12 cellular contexts compared by ENCODE assay signal in genomic region chr16:3262517-3262916, GRCh38. TPM values are rescaled to one million over a fixed set of nuclear protein-coding genes. Genes with fewer than 3 reads are reported as not detected.
DNase-seq lines count a peak whose midpoint lies in the region; ATAC-seq and TF ChIP-seq lines count a peak whose summit lies in the region.
"Had no signal": no experiment of that assay in that cellular context is flagged by ENCODE, and none has a peak within 500 bp of the region (broad histone marks: within the 10 kb centered on the region; RNA-seq: fewer than 3 reads in every experiment).

No MANE protein-coding gene starts in this region.

- peak overlapping the region; percentile 85 for H3K4me2 ChIP-seq in PC-9

- H3K27me3 Mint-ChIP-seq in activated naive CD4-positive, alpha-beta T cell treated with anti-CD3 and anti-CD28 coated beads, Interleukin-2, amount 10 ng/mL, durations not matched to agents 7 days and 5 days = peaks cover 6% of the 10 kb centered on the region
- peaks cover 0 to 10% of the 10 kb centered on the region in 2 donors for H3K27me3 Mint-ChIP-seq in effector memory CD8-positive, alpha-beta T cell
- peaks cover 4 to 7% of the 10 kb centered on the region in 2 donors for H3K27me3 Mint-ChIP-seq in stimulated activated naive B cell treated with anti-CD40 and anti-IgM and Interleukin-4, amounts not matched to agents 10 μg/mL and 1 μg/mL and 100 μg/mL, for 72 hours

- H4K20me1 ChIP-seq in PC-9 (ENCODE audit: insufficient read depth) = no peaks in the 10 kb centered on the region

- H3K4me1 ChIP-seq in PC-9 (replicated peaks; ENCODE audit: insufficient read depth) = no peaks in the 10 kb centered on the region; the same call in 1 of the 2 replicates

- no peak for TF ChIP-seq CTCF in PC-9 (conservative IDR thresholded peaks at IDR 0.05)
- TF ChIP-seq CTCF in GM10266 (IDR thresholded peaks at IDR 0.05; ENCODE audit: control insufficient read depth, insufficient read depth, low read depth, missing control alignments) = no peak

- H3K27ac ChIP-seq in PC-9 = no peak overlapping the region

- no peak overlapping the region; the same call in 1 of the 2 replicates for H3K4me3 ChIP-seq in PC-9

- H3K79me2 ChIP-seq in PC-9 (ENCODE audit: low read depth) = no peaks in the 10 kb centered on the region

- CTCF ChIA-PET in activated naive CD4-positive, alpha-beta T cell treated with anti-CD3 and anti-CD28 coated beads, Interleukin-2, amount 10 ng/mL, durations not matched to agents 7 days and 5 days (lab: Charles Lee) = interaction anchor here (0.7 kb wide), 1 partner anchor 73 kb away, joined by 3 read pairs; no protein-coding TSS in a partner anchor
- CTCF ChIA-PET in PC-9 (lab: Charles Lee) = no interaction called here

- peak overlapping the region; percentile 84 for H3K4me3 Mint-ChIP-seq in activated naive CD4-positive, alpha-beta T cell treated with anti-CD3 and anti-CD28 coated beads, Interleukin-2, amount 10 ng/mL, durations not matched to agents 7 days and 5 days
- H3K4me3 Mint-ChIP-seq in effector memory CD8-positive, alpha-beta T cell = peak overlapping the region; percentile 85 to 89
- peak overlapping the region; percentile 70 to 94 for H3K4me3 Mint-ChIP-seq in stimulated activated naive B cell treated with anti-CD40 and anti-IgM and Interleukin-4, amounts not matched to agents 10 μg/mL and 1 μg/mL and 100 μg/mL, for 72 hours

- H3K4me1 Mint-ChIP-seq in activated naive CD4-positive, alpha-beta T cell treated with anti-CD3 and anti-CD28 coated beads, Interleukin-2, amount 10 ng/mL, durations not matched to agents 7 days and 5 days = peaks cover 35% of the 10 kb centered on the region
- H3K4me1 Mint-ChIP-seq in effector memory CD8-positive, alpha-beta T cell (ENCODE audit: low read depth in 2 of 2) = peaks cover 21 to 25% of the 10 kb centered on the region in 2 donors
- H3K4me1 Mint-ChIP-seq in stimulated activated naive B cell treated with anti-CD40 and anti-IgM and Interleukin-4, amounts not matched to agents 10 μg/mL and 1 μg/mL and 100 μg/mL, for 72 hours = peaks cover 12 to 31% of the 10 kb centered on the region in 2 donors

- H3F3A ChIP-seq in PC-9 (ENCODE audit: insufficient read depth, low read depth) = peaks cover 28% of the 10 kb centered on the region

- no peaks in the 10 kb centered on the region for H3K9me2 ChIP-seq in PC-9 (ENCODE audit: insufficient read depth)

- no peaks in the 10 kb centered on the region for H3K36me3 ChIP-seq in PC-9 (ENCODE audit: low read depth)

- H2AFZ ChIP-seq in PC-9 = no peak overlapping the region

- peaks cover 5% of the 10 kb centered on the region; the same call in 1 of the 2 replicates for H3K9me3 ChIP-seq in PC-9 (ENCODE audit: insufficient read depth, low read depth)
- H3K9me3 ChIP-seq: vagina had no signal

- intact Hi-C loops in PC-9 (cut with micrococcal nuclease; ENCODE audit: unreplicated experiment) = loop anchor here (5.0 to 10.0 kb wide), 3 partner anchors 75 to 382 kb away; partner anchors contain the start of genes CLUAP1 and OR1F1

- H3K9me3 Mint-ChIP-seq in activated naive CD4-positive, alpha-beta T cell treated with anti-CD3 and anti-CD28 coated beads, Interleukin-2, amount 10 ng/mL, durations not matched to agents 7 days and 5 days = peaks cover 30% of the 10 kb centered on the region
- no peaks in the 10 kb centered on the region for H3K9me3 Mint-ChIP-seq in effector memory CD8-positive, alpha-beta T cell
- H3K9me3 Mint-ChIP-seq in stimulated activated naive B cell treated with anti-CD40 and anti-IgM and Interleukin-4, amounts not matched to agents 10 μg/mL and 1 μg/mL and 100 μg/mL, for 72 hours = no peaks in the 10 kb centered on the region

- DNase-seq in activated naive CD4-positive, alpha-beta T cell treated with anti-CD3 and anti-CD28 coated beads, Interleukin-2, amount 10 ng/mL, durations not matched to agents 7 days and 5 days = no peak
- no peak for DNase-seq in activated naive CD4-positive, alpha-beta T cell treated with anti-CD3 and anti-CD28 coated beads, Interleukin-2, amount 50 U/mL, for 16 hours
- DNase-seq in PC-9 (no peak), GM10266 (ENCODE audit: extremely low spot score) (no peak), A172 (ENCODE audit: low spot score) (no peak), GOT3 (lab: John Stamatoyannopoulos, UW) (no peak)
- DNase-seq in effector memory CD8-positive, alpha-beta T cell = no peak
- DNase-seq in stimulated activated naive B cell treated with anti-CD40 and anti-IgM and Interleukin-4, amounts not matched to agents 10 μg/mL and 1 μg/mL and 100 μg/mL, for 72 hours = no peak
- DNase-seq: posterior cingulate gyrus had no signal

- peaks cover 43% of the 10 kb centered on the region for H3K36me3 Mint-ChIP-seq in activated naive CD4-positive, alpha-beta T cell treated with anti-CD3 and anti-CD28 coated beads, Interleukin-2, amount 10 ng/mL, durations not matched to agents 7 days and 5 days
- H3K36me3 Mint-ChIP-seq in effector memory CD8-positive, alpha-beta T cell (ENCODE audit: insufficient read depth) = peaks cover 22% of the 10 kb centered on the region
- peaks cover 6 to 10% of the 10 kb centered on the region in 2 donors for H3K36me3 Mint-ChIP-seq in stimulated activated naive B cell treated with anti-CD40 and anti-IgM and Interleukin-4, amounts not matched to agents 10 μg/mL and 1 μg/mL and 100 μg/mL, for 72 hours

- peak overlapping the region; percentile 97 for H3K27ac Mint-ChIP-seq in activated naive CD4-positive, alpha-beta T cell treated with anti-CD3 and anti-CD28 coated beads, Interleukin-2, amount 10 ng/mL, durations not matched to agents 7 days and 5 days
- H3K27ac Mint-ChIP-seq in effector memory CD8-positive, alpha-beta T cell = peak overlapping the region; percentile 95
- H3K27ac Mint-ChIP-seq in stimulated activated naive B cell treated with anti-CD40 and anti-IgM and Interleukin-4, amounts not matched to agents 10 μg/mL and 1 μg/mL and 100 μg/mL, for 72 hours = peak overlapping the region; percentile 98

- POLR2A ChIA-PET in PC-9 (lab: Charles Lee; ENCODE audit: unreplicated experiment) = interaction anchor here (0.6 kb wide), 1 partner anchor 92 kb away, joined by 19 read pairs; no protein-coding TSS in a partner anchor

- ATAC-seq in effector memory CD8-positive, alpha-beta T cell (replicated peaks) = no peak
- no peak for ATAC-seq in stimulated activated naive B cell treated with anti-CD40 and anti-IgM and Interleukin-4, amounts not matched to agents 10 μg/mL and 1 μg/mL and 100 μg/mL, for 72 hours (replicated peaks)

- BruUV-seq in PC-9 (replicated peaks; lab: Mats Ljungman, UMichigan) = no TSS peak

- H3K27me3 ChIP-seq in PC-9 (ENCODE audit: insufficient read depth, low read depth) = no peaks in the 10 kb centered on the region
- H3K27me3 ChIP-seq: vagina had no signal

RNA-seq across cellular contexts. Expression of gene MEFV, which starts 6.1 kb away (rescaled TPM):
- not detected in 2 replicates for total RNA-seq in PC-9 (2021)
- total RNA-seq in A172 (2014; rRNA removed; shearing (Covaris generic)) = 0.29 TPM in 1 of 2 replicates, not detected in the other
- total RNA-seq: H1, lung microvascular endothelial cell had no signal

RNA-seq across cellular contexts. Expression of gene ZNF263, which starts 20.8 kb away (rescaled TPM):
- 36.8 and 49.8 TPM in 2 replicates for total RNA-seq in PC-9 (2021)
- 37.0 and 63.5 TPM in 2 replicates for total RNA-seq in A172 (2014; rRNA removed; shearing (Covaris generic))

RNA-seq across cellular contexts. Expression of gene ZNF200, which starts 27.6 kb away (rescaled TPM):
- 12.1 and 13.2 TPM in 2 replicates for total RNA-seq in PC-9 (2021)
- 14.6 and 17.2 TPM in 2 replicates for total RNA-seq in A172 (2014; rRNA removed; shearing (Covaris generic))

RNA-seq across cellular contexts. Expression of gene TIGD7, which starts 42.7 kb away (rescaled TPM):
- 8.7 and 10.9 TPM in 2 replicates for total RNA-seq in PC-9 (2021)
- total RNA-seq in A172 (2014; rRNA removed; shearing (Covaris generic)) = 7.0 and 11.0 TPM in 2 replicates

RNA-seq across cellular contexts. Expression of gene ZNF75A, which starts 42.8 kb away (rescaled TPM):
- 32.2 and 35.2 TPM in 2 replicates for total RNA-seq in PC-9 (2021)
- 20.2 and 26.1 TPM in 2 replicates for total RNA-seq in A172 (2014; rRNA removed; shearing (Covaris generic))
